Comparison of ENCODE assay signal across 17 cellular contexts in the genomic region with DNA sequence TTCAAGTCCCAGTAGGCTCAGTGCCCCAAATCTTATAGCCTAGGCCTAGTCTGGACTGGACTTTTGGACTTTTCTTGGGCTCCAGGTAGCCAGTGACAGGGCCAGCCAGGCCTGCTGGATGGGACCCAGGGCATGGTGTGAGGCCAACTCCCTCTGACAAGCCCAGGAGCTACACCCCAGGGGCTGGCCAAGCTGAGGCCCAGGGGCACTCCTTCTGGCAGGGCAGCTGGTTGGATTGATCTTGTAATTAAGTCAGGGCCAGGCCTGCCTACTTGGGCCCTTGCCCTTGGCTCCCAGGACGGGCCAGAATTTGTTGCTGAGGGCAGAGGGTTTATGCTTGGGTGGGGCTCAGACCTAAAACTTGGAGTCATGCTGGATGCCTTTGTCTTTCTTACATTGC. TPM values are rescaled to one million over a fixed set of nuclear protein-coding genes. Genes with fewer than 3 reads are reported as not detected.
DNase-seq lines count a peak whose midpoint lies in the region; ATAC-seq and TF ChIP-seq lines count a peak whose summit lies in the region.
"Had no signal": no experiment of that assay in that cellular context is flagged by ENCODE, and none has a peak within 500 bp of the region (broad histone marks: within the 10 kb centered on the region; RNA-seq: fewer than 3 reads in every experiment).

No MANE protein-coding gene starts in this region.

- no peaks in the 10 kb centered on the region for H3K36me3 Mint-ChIP-seq in stimulated activated effector memory CD8-positive, alpha-beta T cell treated with anti-CD3 and anti-CD28 coated beads, Interleukin-12 subunit alpha, Interleukin-12 subunit beta, amount 100 ng/mL, for 72 hours
- no peaks in the 10 kb centered on the region for H3K36me3 Mint-ChIP-seq in mesothelial cell of epicardium
- H3K36me3 Mint-ChIP-seq: CD4-positive, CD25-positive, alpha-beta regulatory T cell; CD8-positive, alpha-beta memory T cell had no signal

- H3K9me3 ChIP-seq in testis: no peaks in the 10 kb centered on the region
- H3K9me3 ChIP-seq: BE2C, HAP-1 had no signal

- peaks cover 52% of the 10 kb centered on the region for H3K27me3 Mint-ChIP-seq in mesothelial cell of epicardium (ENCODE audit: low read depth)

- TF ChIP-seq POLR2A in testis (IDR thresholded peaks at IDR 0.05): no peak

- intact Hi-C loops in testis (cut with DNase I; ENCODE audit: low total_unique reads): no loop called here

- WGBS in testis, 2 donors: 80 to 82% methylated on average over 1 of the region's 1 CpG

- TF ChIP-seq CTCF in testis (IDR thresholded peaks at IDR 0.05) (no peak), mesothelial cell of epicardium (IDR thresholded peaks at IDR 0.05; ENCODE audit: unreplicated experiment) (no peak)

- H3K27ac ChIP-seq in caudate nucleus (ENCODE audit: low read depth, low read length): peak overlapping the region; percentile 16
- H3K27ac ChIP-seq in testis: no peak overlapping the region
- H3K27ac ChIP-seq: GM23248 had no signal

- H3K4me3 ChIP-seq in testis: no peak overlapping the region
- H3K4me3 ChIP-seq: GM23248, HAP-1 had no signal

- H3K4me1 Mint-ChIP-seq in stimulated activated effector memory CD8-positive, alpha-beta T cell treated with anti-CD3 and anti-CD28 coated beads, Interleukin-12 subunit alpha, Interleukin-12 subunit beta, amount 100 ng/mL, for 72 hours: no peaks in the 10 kb centered on the region
- no peaks in the 10 kb centered on the region for H3K4me1 Mint-ChIP-seq in mesothelial cell of epicardium
- H3K4me1 Mint-ChIP-seq: CD4-positive, CD25-positive, alpha-beta regulatory T cell; CD8-positive, alpha-beta memory T cell had no signal

- H3K4me1 ChIP-seq in testis: peaks cover 3% of the 10 kb centered on the region
- H3K4me1 ChIP-seq: BE2C, HAP-1 had no signal

- peak in 12 of 61 donors; percentile 8 to 68 (median 24) for DNase-seq in caudate nucleus (lab: John Stamatoyannopoulos, UW)
- DNase-seq in left lobe of liver (ENCODE audit: low spot score): no peak
- no peak for DNase-seq in stimulated activated effector memory CD8-positive, alpha-beta T cell treated with anti-CD3 and anti-CD28 coated beads, Interleukin-12 subunit alpha, Interleukin-12 subunit beta, amount 100 ng/mL, for 72 hours (ENCODE audit: low spot score in 2 of 2)
- no peak for DNase-seq in NCI-H226
- DNase-seq in testis: no peak
- DNase-seq in mesothelial cell of epicardium (ENCODE audit: low spot score in 2 of 2, unreplicated experiment in 2 of 2): no peak
- DNase-seq: ACHN; BE2C; CD4-positive, CD25-positive, alpha-beta regulatory T cell; CD8-positive, alpha-beta memory T cell; COR-L47; DMS153; DMS79; GDM1; GM23248 had no signal

- no peaks in the 10 kb centered on the region for H3K36me3 ChIP-seq in testis (ENCODE audit: low read depth, missing control alignments)
- H3K36me3 ChIP-seq: BE2C, HAP-1 had no signal

- no peak overlapping the region for H3K27ac Mint-ChIP-seq in stimulated activated effector memory CD8-positive, alpha-beta T cell treated with anti-CD3 and anti-CD28 coated beads, Interleukin-12 subunit alpha, Interleukin-12 subunit beta, amount 100 ng/mL, for 72 hours
- H3K27ac Mint-ChIP-seq in mesothelial cell of epicardium: no peak overlapping the region
- H3K27ac Mint-ChIP-seq: CD4-positive, CD25-positive, alpha-beta regulatory T cell; CD8-positive, alpha-beta memory T cell had no signal

- peak; percentile 61 for ATAC-seq in left lobe of liver
- peak; percentile 26 for ATAC-seq in stimulated activated effector memory CD8-positive, alpha-beta T cell treated with anti-CD3 and anti-CD28 coated beads, Interleukin-12 subunit alpha, Interleukin-12 subunit beta, amount 100 ng/mL, for 72 hours

- H3K4me3 Mint-ChIP-seq in stimulated activated effector memory CD8-positive, alpha-beta T cell treated with anti-CD3 and anti-CD28 coated beads, Interleukin-12 subunit alpha, Interleukin-12 subunit beta, amount 100 ng/mL, for 72 hours: no peak overlapping the region
- no peak overlapping the region for H3K4me3 Mint-ChIP-seq in mesothelial cell of epicardium
- H3K4me3 Mint-ChIP-seq: CD4-positive, CD25-positive, alpha-beta regulatory T cell; CD8-positive, alpha-beta memory T cell had no signal

- H3K27me3 ChIP-seq in testis: no peaks in the 10 kb centered on the region

- no peaks in the 10 kb centered on the region for H3K9me3 Mint-ChIP-seq in stimulated activated effector memory CD8-positive, alpha-beta T cell treated with anti-CD3 and anti-CD28 coated beads, Interleukin-12 subunit alpha, Interleukin-12 subunit beta, amount 100 ng/mL, for 72 hours
- H3K9me3 Mint-ChIP-seq in mesothelial cell of epicardium: no peaks in the 10 kb centered on the region
- H3K9me3 Mint-ChIP-seq: CD8-positive, alpha-beta memory T cell had no signal

RNA-seq across cellular contexts. Expression of a gene that starts 20.7 kb away (rescaled TPM):
- total RNA-seq in left lobe of liver: 0.03 TPM
- total RNA-seq in testis: 1 to 10 TPM; 6.1 TPM
- 3.7 TPM for polyA plus RNA-seq in testis (ENCODE audit: insufficient read depth, low read depth, low replicate concordance)
- total RNA-seq in mesothelial cell of epicardium: 0.58 to 1.1 TPM (median 0.63 TPM) in 3 replicates
- total RNA-seq: GM23248, HT-29 had no signal
- polyA plus RNA-seq: GM23248 had no signal
